Comparison of ENCODE assay signal across 10 cellular contexts in genomic region chr1:185680453-185680852, GRCh38. TPM values are rescaled to one million over a fixed set of nuclear protein-coding genes. Genes with fewer than 3 reads are reported as not detected.
DNase-seq lines count a peak whose midpoint lies in the region; ATAC-seq, FAIRE-seq and TF ChIP-seq lines count a peak whose summit lies in the region.
"Had no signal": no experiment of that assay in that cellular context is flagged by ENCODE, and none has a peak within 500 bp of the region (broad histone marks: within the 10 kb centered on the region; RNA-seq: fewer than 3 reads in every experiment).

No MANE protein-coding gene starts in this region.

- no peak overlapping the region for H3K9ac ChIP-seq in H1 (replicated peaks in 1 of 4; ENCODE audit: extremely low read depth in 1 of 4, low read depth in 3 of 4, low read length in 3 of 4)

- intact Hi-C loops in Panc1 (cut with micrococcal nuclease; ENCODE audit: unreplicated experiment): loop anchor here (5.0 to 10.0 kb wide), 3 partner anchors 363 to 696 kb away; partner anchors contain the start of gene IVNS1ABP

- CTCF ChIA-PET in Panc1 (lab: Charles Lee) (interaction anchor here (0.6 to 1.2 kb wide), 6 partner anchors 10 to 876 kb away, joined by 3 to 7 read pairs (median 4); no protein-coding TSS in a partner anchor), H1 (lab: Charles Lee; ENCODE audit: partially characterized antibody) (interaction anchor here (0.6 to 5.9 kb wide), 61 partner anchors 9 to 963 kb away, joined by 3 to 66 read pairs (median 4); partner anchors contain the start of genes HMCN1 and IVNS1ABP)

- H3K79me1 ChIP-seq in H1 (ENCODE audit: low read depth, low read length): no peaks in the 10 kb centered on the region

- peak overlapping the region; percentile 96 for H2AFZ ChIP-seq in H1 (ENCODE audit: low read length)

- no peak overlapping the region for H3K4me2 ChIP-seq in H1 (ENCODE audit: insufficient read depth in 1 of 2, low read depth in 2 of 2, low read length in 2 of 2)

- no peak overlapping the region for H2BK120ac ChIP-seq in H1 (replicated peaks; ENCODE audit: low read depth, low read length)

- H3K36me3 ChIP-seq in Panc1 (ENCODE audit: control insufficient read depth, insufficient read depth, low read length): no peaks in the 10 kb centered on the region
- no peaks in the 10 kb centered on the region for H3K36me3 ChIP-seq in H1 (ENCODE audit: control insufficient read depth in 2 of 4, insufficient read depth in 4 of 4, low read length in 3 of 4)
- H3K36me3 ChIP-seq: vagina had no signal

- no peak for TF ChIP-seq RAD21 in H1 (IDR thresholded peaks at IDR 0.05 in 1 of 2, conservative IDR thresholded peaks at IDR 0.05 in 1 of 2; ENCODE audit: low read depth in 2 of 2, low read length in 2 of 2)

- DNase-seq in stimulated activated CD4-positive, alpha-beta T cell treated with anti-CD3 and anti-CD28 coated beads, Interleukin-15, amount 100 ng/mL, for 24 hours: peak; percentile 11
- DNase-seq in stimulated activated CD4-positive, alpha-beta T cell treated with anti-CD3 and anti-CD28 coated beads, Interleukin-2, amount 100 ng/mL, for 48 hours: no peak
- DNase-seq in Panc1 (ENCODE audit: low read depth, low spot score): no peak
- DNase-seq in H1 (ENCODE audit: low read depth in 1 of 2, low spot score in 2 of 2): no peak
- DNase-seq in NCI-H2227 (lab: John Stamatoyannopoulos, UW; ENCODE audit: unreplicated experiment): no peak
- DNase-seq in DMS79 (lab: John Stamatoyannopoulos, UW): no peak
- no peak for DNase-seq in caudate nucleus (lab: John Stamatoyannopoulos, UW)
- DNase-seq: cerebellar nuclear complex had no signal

- no peak overlapping the region for H2AK5ac ChIP-seq in H1 (ENCODE audit: low read depth, low read length)

- no peak for TF ChIP-seq EP300 in H1 (IDR thresholded peaks at IDR 0.05; ENCODE audit: borderline replicate concordance in 1 of 2, low read depth in 2 of 2, low read length in 2 of 2)

- BruUV-seq in Panc1 (replicated peaks; lab: Mats Ljungman, UMichigan): no TSS peak

- H3K27me3 ChIP-seq in Panc1 (ENCODE audit: control insufficient read depth, insufficient read depth, low read length): no peaks in the 10 kb centered on the region
- no peaks in the 10 kb centered on the region for H3K27me3 ChIP-seq in H1 (replicated peaks in 1 of 4; ENCODE audit: control insufficient read depth in 3 of 4, extremely low read depth in 1 of 4, insufficient read depth in 3 of 4, low read length in 3 of 4)
- H3K27me3 ChIP-seq: vagina had no signal

- no peak overlapping the region for H3K4ac ChIP-seq in H1 (replicated peaks; ENCODE audit: insufficient read length, low read depth, low read length)

- H3K4me1 ChIP-seq in Panc1 (ENCODE audit: control insufficient read depth, insufficient read depth, low read length) (no peaks in the 10 kb centered on the region), H1 (replicated peaks in 1 of 4; ENCODE audit: control insufficient read depth in 3 of 4, insufficient read depth in 4 of 4, low read length in 3 of 4) (no peaks in the 10 kb centered on the region; a peak in 2 of 7 replicates)
- H3K4me1 ChIP-seq: vagina had no signal

- peak overlapping the region; percentile 42; the same call in 1 of the 2 replicates for H3K27ac ChIP-seq in Panc1 (ENCODE audit: low read length)
- H3K27ac ChIP-seq in H1 (ENCODE audit: low read depth, low read length): no peak overlapping the region
- no peak overlapping the region for H3K27ac ChIP-seq in caudate nucleus (ENCODE audit: low read depth, low read length)
- H3K27ac ChIP-seq: vagina had no signal

- H3K79me2 ChIP-seq in H1 (ENCODE audit: control insufficient read depth in 1 of 2, insufficient read depth in 2 of 2, low read length in 2 of 2): no peaks in the 10 kb centered on the region

- no peak overlapping the region for H2BK5ac ChIP-seq in H1 (ENCODE audit: low read depth, low read length)

- no peak overlapping the region for H4K91ac ChIP-seq in H1 (replicated peaks; ENCODE audit: insufficient read length, low read length)

- no peak overlapping the region for H3K18ac ChIP-seq in H1 (ENCODE audit: extremely low read depth, low read length)

- H4K5ac ChIP-seq in H1 (ENCODE audit: insufficient read length, low read depth, low read length): no peak overlapping the region

- no peak overlapping the region for H3K23ac ChIP-seq in H1 (ENCODE audit: insufficient read length)

- in situ Hi-C loops in Panc1 (cut with HindIII; ENCODE audit: low pct_unique_long_range_greater_than_20kb, low sequenced_read_pairs): no loop called here

- H2BK20ac ChIP-seq in H1 (ENCODE audit: low read length): no peak overlapping the region

- no peak for TF ChIP-seq POLR2A in H1 (IDR thresholded peaks at IDR 0.05; ENCODE audit: control extremely low read depth in 1 of 2, low read depth in 2 of 2, low read length in 2 of 2)

- H2BK12ac ChIP-seq in H1 (ENCODE audit: low read depth, low read length): no peak overlapping the region

- H3K4me3 ChIP-seq in Panc1 (ENCODE audit: low read depth in 2 of 2, low read length in 2 of 2): no peak overlapping the region
- H3K4me3 ChIP-seq in H1 (ENCODE audit: extremely low read depth in 1 of 4, insufficient read depth in 2 of 4, low read depth in 3 of 4, low read length in 4 of 4): no peak overlapping the region
- H3K4me3 ChIP-seq: vagina had no signal

- no peak for ATAC-seq in Panc1
- no peak for ATAC-seq in HG03280 (IDR thresholded peaks at IDR 0.05; ENCODE audit: unreplicated experiment)

- H3K23me2 ChIP-seq in H1 (ENCODE audit: low read depth, low read length): no peaks in the 10 kb centered on the region

- TF ChIP-seq CTCF in Panc1 (IDR thresholded peaks at IDR 0.05) (no peak), H1 (IDR thresholded peaks at IDR 0.05; ENCODE audit: control extremely low read depth in 1 of 3, insufficient read depth in 1 of 3, low read depth in 1 of 3, low read length in 3 of 3) (no peak)

- FAIRE-seq in H1 (lab: Jason Lieb, UNC): no peak

- WGBS in H1 (ENCODE audit: extremely low coverage in 1 of 2, insufficient coverage in 1 of 2, insufficient read length in 1 of 2, insufficient replicate concordance in 2 of 2, low coverage in 1 of 2, low lambda C conversion rate in 2 of 2, missing lambda C conversion rate in 1 of 2), 2 experiments: 87% methylated on average over 4 of the region's 4 CpGs; no CpG with 5 or more reads in 1 of the 2 experiments

- H4K8ac ChIP-seq in H1 (ENCODE audit: extremely low read depth, insufficient read depth, low read length): no peak overlapping the region

- H3K14ac ChIP-seq in H1 (ENCODE audit: insufficient read length): no peak overlapping the region

- H3K56ac ChIP-seq in H1 (replicated peaks; ENCODE audit: insufficient read length, low read depth, low read length): no peak overlapping the region

- no peaks in the 10 kb centered on the region for H3K9me3 ChIP-seq in Panc1 (ENCODE audit: control insufficient read depth, insufficient read depth, low read depth, low read length)
- H3K9me3 ChIP-seq in H1 (ENCODE audit: insufficient read depth in 2 of 2, low read depth in 1 of 2, low read length in 1 of 2): no peaks in the 10 kb centered on the region
- H3K9me3 ChIP-seq: vagina had no signal

- POLR2A ChIA-PET in Panc1 (lab: Charles Lee): no interaction called here
- POLR2A ChIA-PET in H1 (lab: Charles Lee; ENCODE audit: partially characterized antibody): no interaction called here

- no peak overlapping the region for H2BK15ac ChIP-seq in H1 (ENCODE audit: low read length)

- H4K20me1 ChIP-seq in H1 (replicated peaks in 1 of 2; ENCODE audit: control insufficient read depth in 1 of 2, insufficient read depth in 2 of 2, low read length in 2 of 2): no peaks in the 10 kb centered on the region

TF ChIP-seq in H1, 55 proteins besides CTCF, POLR2A, EP300 and RAD21:
- TF ChIP-seq TAF7 (optimal IDR thresholded peaks at IDR 0.05; ENCODE audit: borderline replicate concordance, low read depth, low read length) (no peak), RFX5 (IDR thresholded peaks at IDR 0.05; ENCODE audit: borderline replicate concordance, low read depth, low read length) (no peak), SP4 (IDR thresholded peaks at IDR 0.05; ENCODE audit: low read length) (no peak), GTF2F1 (IDR thresholded peaks at IDR 0.05; ENCODE audit: borderline replicate concordance, low read depth, low read length) (no peak), NANOG (IDR thresholded peaks at IDR 0.05; ENCODE audit: insufficient read depth, low read depth, low read length, poor library complexity, severe bottlenecking) (no peak), TCF12 (IDR thresholded peaks at IDR 0.05; ENCODE audit: low read depth, low read length) (no peak), ATF3 (IDR thresholded peaks at IDR 0.05; ENCODE audit: insufficient read depth, low read depth, low read length) (no peak)

RNA-seq across cellular contexts. Expression of gene HMCN1, which starts 53.7 kb away (rescaled TPM):
- 0.23 TPM for total RNA-seq in Panc1 (2021; ENCODE audit: unreplicated experiment)
- 0.30 TPM for polyA plus RNA-seq in Panc1 (2012; ENCODE audit: insufficient read length)
- total RNA-seq in H1 (2021; fragmentation: NEBNext Ultra II Directional; extraction: Animal tissue kit (Norgen Biotek cat#: 25700)): 14.4 and 14.6 TPM in 2 replicates
- 9.0 and 13.8 TPM in 2 replicates for polyA plus RNA-seq in H1 (2011; rRNA removed)
- 15.4 TPM for polyA plus RNA-seq in H1 (2011; cell fraction: cytosol; rRNA removed)
- 28.7 TPM for polyA plus RNA-seq in H1 (2011; cell fraction: nucleus; rRNA removed)
- 10.9 to 12.7 TPM (median 11.7 TPM) in 4 replicates for polyA plus RNA-seq in H1 (2012, experiment 1 of 2)
- polyA plus RNA-seq in H1 (2012, experiment 2 of 2): 0.21 TPM
- 13.7 TPM for polyA plus RNA-seq in H1 (2013, experiment 1 of 2)
- polyA plus RNA-seq in H1 (2013, experiment 2 of 2): 9.6 TPM
- 37.9 and 68.7 TPM in 2 replicates for polyA minus RNA-seq in H1 (2011; rRNA and poly(A)+ RNA removed)
- 11.5 TPM for polyA minus RNA-seq in H1 (2011; cell fraction: cytosol; rRNA and poly(A)+ RNA removed)
- polyA minus RNA-seq in H1 (2011; cell fraction: nucleus; rRNA and poly(A)+ RNA removed): 36.6 TPM

Comparison
In these comparisons a context has a peak if more than half of its experiments do, and no peak if none do; other contexts are left out.
1. RNA of gene HMCN1, which starts 53.7 kb away (total RNA-seq): 14.4 to 14.6 TPM in H1; 0.23 TPM in Panc1 (single experiment); every median in the first group is over 10 times any median in the second.